Comparison of ENCODE assay signal across 1 cellular context in the genomic region with DNA sequence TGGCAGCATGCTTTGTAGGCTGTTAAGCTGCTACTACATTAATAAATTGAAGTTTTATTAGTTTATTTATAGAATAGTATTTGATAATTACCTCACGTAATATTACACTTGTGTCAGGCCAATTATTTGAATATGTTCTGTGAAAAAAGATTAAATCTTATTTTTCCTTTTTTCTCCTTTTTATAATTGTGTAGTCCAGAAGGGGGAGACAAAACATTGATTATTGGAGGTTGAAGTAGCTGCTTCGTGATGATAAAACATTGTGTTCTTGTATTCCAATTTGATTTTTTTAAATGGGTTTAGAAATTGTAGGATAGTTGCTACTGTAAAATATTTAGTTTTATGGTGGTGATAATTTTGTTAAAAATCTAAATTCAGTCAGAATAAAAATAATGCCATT.
TF ChIP-seq lines count a peak whose summit lies in the region.

No MANE protein-coding gene starts in this region.

TF ChIP-seq in GM23338, 12 proteins besides CTCF, POLR2A, EP300 and RAD21 (continued from another document):
- TF ChIP-seq, protein P1, sequence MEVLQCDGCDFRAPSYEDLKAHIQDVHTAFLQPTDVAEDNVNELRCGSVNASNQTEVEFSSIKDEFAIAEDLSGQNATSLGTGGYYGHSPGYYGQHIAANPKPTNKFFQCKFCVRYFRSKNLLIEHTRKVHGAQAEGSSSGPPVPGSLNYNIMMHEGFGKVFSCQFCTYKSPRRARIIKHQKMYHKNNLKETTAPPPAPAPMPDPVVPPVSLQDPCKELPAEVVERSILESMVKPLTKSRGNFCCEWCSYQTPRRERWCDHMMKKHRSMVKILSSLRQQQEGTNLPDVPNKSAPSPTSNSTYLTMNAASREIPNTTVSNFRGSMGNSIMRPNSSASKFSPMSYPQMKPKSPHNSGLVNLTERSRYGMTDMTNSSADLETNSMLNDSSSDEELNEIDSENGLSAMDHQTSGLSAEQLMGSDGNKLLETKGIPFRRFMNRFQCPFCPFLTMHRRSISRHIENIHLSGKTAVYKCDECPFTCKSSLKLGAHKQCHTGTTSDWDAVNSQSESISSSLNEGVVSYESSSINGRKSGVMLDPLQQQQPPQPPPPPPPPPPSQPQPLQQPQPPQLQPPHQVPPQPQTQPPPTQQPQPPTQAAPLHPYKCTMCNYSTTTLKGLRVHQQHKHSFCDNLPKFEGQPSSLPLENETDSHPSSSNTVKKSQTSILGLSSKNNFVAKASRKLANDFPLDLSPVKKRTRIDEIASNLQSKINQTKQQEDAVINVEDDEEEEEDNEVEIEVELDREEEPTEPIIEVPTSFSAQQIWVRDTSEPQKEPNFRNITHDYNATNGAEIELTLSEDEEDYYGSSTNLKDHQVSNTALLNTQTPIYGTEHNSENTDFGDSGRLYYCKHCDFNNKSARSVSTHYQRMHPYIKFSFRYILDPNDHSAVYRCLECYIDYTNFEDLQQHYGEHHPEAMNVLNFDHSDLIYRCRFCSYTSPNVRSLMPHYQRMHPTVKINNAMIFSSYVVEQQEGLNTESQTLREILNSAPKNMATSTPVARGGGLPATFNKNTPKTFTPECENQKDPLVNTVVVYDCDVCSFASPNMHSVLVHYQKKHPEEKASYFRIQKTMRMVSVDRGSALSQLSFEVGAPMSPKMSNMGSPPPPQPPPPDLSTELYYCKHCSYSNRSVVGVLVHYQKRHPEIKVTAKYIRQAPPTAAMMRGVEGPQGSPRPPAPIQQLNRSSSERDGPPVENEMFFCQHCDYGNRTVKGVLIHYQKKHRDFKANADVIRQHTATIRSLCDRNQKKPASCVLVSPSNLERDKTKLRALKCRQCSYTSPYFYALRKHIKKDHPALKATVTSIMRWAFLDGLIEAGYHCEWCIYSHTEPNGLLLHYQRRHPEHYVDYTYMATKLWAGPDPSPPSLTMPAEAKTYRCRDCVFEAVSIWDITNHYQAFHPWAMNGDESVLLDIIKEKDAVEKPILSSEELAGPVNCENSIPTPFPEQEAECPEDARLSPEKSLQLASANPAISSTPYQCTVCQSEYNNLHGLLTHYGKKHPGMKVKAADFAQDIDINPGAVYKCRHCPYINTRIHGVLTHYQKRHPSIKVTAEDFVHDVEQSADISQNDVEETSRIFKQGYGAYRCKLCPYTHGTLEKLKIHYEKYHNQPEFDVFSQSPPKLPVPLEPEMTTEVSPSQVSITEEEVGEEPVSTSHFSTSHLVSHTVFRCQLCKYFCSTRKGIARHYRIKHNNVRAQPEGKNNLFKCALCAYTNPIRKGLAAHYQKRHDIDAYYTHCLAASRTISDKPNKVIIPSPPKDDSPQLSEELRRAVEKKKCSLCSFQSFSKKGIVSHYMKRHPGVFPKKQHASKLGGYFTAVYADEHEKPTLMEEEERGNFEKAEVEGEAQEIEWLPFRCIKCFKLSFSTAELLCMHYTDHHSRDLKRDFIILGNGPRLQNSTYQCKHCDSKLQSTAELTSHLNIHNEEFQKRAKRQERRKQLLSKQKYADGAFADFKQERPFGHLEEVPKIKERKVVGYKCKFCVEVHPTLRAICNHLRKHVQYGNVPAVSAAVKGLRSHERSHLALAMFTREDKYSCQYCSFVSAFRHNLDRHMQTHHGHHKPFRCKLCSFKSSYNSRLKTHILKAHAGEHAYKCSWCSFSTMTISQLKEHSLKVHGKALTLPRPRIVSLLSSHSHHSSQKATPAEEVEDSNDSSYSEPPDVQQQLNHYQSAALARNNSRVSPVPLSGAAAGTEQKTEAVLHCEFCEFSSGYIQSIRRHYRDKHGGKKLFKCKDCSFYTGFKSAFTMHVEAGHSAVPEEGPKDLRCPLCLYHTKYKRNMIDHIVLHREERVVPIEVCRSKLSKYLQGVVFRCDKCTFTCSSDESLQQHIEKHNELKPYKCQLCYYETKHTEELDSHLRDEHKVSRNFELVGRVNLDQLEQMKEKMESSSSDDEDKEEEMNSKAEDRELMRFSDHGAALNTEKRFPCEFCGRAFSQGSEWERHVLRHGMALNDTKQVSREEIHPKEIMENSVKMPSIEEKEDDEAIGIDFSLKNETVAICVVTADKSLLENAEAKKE (CRISPR knock-in tag; IDR thresholded peaks at IDR 0.05), result no peak
- TF ChIP-seq CREB1 (CRISPR knock-in tag; IDR thresholded peaks at IDR 0.05; ENCODE audit: low read depth) (no peak), ZNF331 (CRISPR knock-in tag; IDR thresholded peaks at IDR 0.05; ENCODE audit: low read depth) (no peak), NANOG (IDR thresholded peaks at IDR 0.05; ENCODE audit: borderline replicate concordance) (no peak), ZNF114 (CRISPR knock-in tag; IDR thresholded peaks at IDR 0.05) (no peak), EZH2 (IDR thresholded peaks at IDR 0.05; ENCODE audit: low read depth, unreplicated experiment) (no peak), JUNB (IDR thresholded peaks at IDR 0.05; ENCODE audit: unreplicated experiment) (no peak), EZH2phosphoT487 (IDR thresholded peaks at IDR 0.05; ENCODE audit: unreplicated experiment) (no peak)
- TF ChIP-seq, protein P2, sequence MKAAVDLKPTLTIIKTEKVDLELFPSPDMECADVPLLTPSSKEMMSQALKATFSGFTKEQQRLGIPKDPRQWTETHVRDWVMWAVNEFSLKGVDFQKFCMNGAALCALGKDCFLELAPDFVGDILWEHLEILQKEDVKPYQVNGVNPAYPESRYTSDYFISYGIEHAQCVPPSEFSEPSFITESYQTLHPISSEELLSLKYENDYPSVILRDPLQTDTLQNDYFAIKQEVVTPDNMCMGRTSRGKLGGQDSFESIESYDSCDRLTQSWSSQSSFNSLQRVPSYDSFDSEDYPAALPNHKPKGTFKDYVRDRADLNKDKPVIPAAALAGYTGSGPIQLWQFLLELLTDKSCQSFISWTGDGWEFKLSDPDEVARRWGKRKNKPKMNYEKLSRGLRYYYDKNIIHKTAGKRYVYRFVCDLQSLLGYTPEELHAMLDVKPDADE (IDR thresholded peaks at IDR 0.05), result no peak
